ENCODE assay signal across 26 cellular contexts in genomic region chr15:39323157-39323556, GRCh38.
"Had no signal": no experiment of that assay in that cellular context is flagged by ENCODE, and none has a peak within 500 bp of the region (broad histone marks: within the 10 kb centered on the region; RNA-seq: fewer than 3 reads in every experiment).

No MANE protein-coding gene starts in this region.

- H3K4me3 Mint-ChIP-seq: dendritic cell treated with granulocyte-macrophage colony-stimulating factor and Interleukin-4, amounts not matched to agents 40 ng/mL and 50 ng/mL, for 4 days; effector memory CD8-positive, alpha-beta T cell; endodermal cell; immature natural killer cell; mesothelial cell of epicardium had no signal

- H3K79me2 ChIP-seq: hepatocyte had no signal

- H3K27ac Mint-ChIP-seq: dendritic cell treated with granulocyte-macrophage colony-stimulating factor and Interleukin-4, amounts not matched to agents 40 ng/mL and 50 ng/mL, for 4 days; effector memory CD8-positive, alpha-beta T cell; endodermal cell; immature natural killer cell; mesothelial cell of epicardium had no signal

- H2AFZ ChIP-seq: hepatocyte had no signal

- H3K4me3 ChIP-seq: colonic mucosa, esophagus squamous epithelium, gastroesophageal sphincter, heart left ventricle, hepatocyte, left lung, lower lobe of right lung, mucosa of descending colon had no signal

- H3K4me1 Mint-ChIP-seq: endodermal cell, immature natural killer cell had no signal

- H3K27me3 Mint-ChIP-seq: dendritic cell treated with granulocyte-macrophage colony-stimulating factor and Interleukin-4, amounts not matched to agents 40 ng/mL and 50 ng/mL, for 4 days had no signal

- DNase-seq: colonic mucosa; cortex of kidney; effector CD8-positive, alpha-beta T cell; effector memory CD8-positive, alpha-beta T cell; endodermal cell; erythroblast; esophagus squamous epithelium; foreskin fibroblast; foreskin melanocyte; heart left ventricle; hypothalamus; immature natural killer cell; islet precursor cell; left cardiac atrium; left lung; left ventricle myocardium superior; lower lobe of right lung; mesenchymal stem cell; mucosa of descending colon had no signal

- H3K4me1 ChIP-seq: colonic mucosa, esophagus squamous epithelium, lower lobe of right lung had no signal

- H3K36me3 Mint-ChIP-seq: immature natural killer cell had no signal

- H3K27ac ChIP-seq: colonic mucosa, epithelial cell of prostate, esophagus squamous epithelium, gastroesophageal sphincter, heart left ventricle, hepatocyte, left lung, lower lobe of right lung had no signal

- H3K9me3 Mint-ChIP-seq: effector memory CD8-positive, alpha-beta T cell had no signal

- FAIRE-seq: endometrium had no signal

- H3K4me2 ChIP-seq: hepatocyte had no signal

- H3K27me3 ChIP-seq: colonic mucosa, esophagus squamous epithelium, gastroesophageal sphincter, heart left ventricle, hepatocyte, left lung had no signal

- ATAC-seq: effector memory CD8-positive, alpha-beta T cell; esophagus mucosa; gastroesophageal sphincter; heart left ventricle; left cardiac atrium; left lung; left ventricle myocardium superior; lower lobe of right lung; mucosa of descending colon had no signal

- H3K36me3 ChIP-seq: colonic mucosa, esophagus squamous epithelium, gastroesophageal sphincter, heart left ventricle, left lung, lower lobe of right lung had no signal

- H3K9me3 ChIP-seq: colonic mucosa had no signal
